In the genomic region with DNA sequence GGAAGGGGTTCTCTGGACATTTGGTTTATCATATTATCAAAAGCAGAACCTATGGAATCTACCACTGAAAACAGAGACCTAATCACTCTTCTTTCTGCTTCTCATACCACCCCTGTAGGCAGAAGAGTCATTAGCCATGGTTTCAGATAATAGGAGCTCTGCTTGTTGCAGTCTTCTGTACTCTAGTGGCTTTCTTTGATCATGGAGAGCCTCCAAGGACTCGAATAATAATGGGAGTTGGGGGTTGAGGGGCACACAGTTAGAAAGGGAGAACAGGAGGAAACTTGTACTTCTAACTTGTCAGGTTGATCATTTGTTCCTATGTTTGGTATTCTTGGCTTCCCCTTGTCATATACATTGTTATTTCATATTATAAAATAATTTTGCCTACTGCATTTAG, we compare ENCODE assay signal across 9 cellular contexts. TPM values are rescaled to one million over a fixed set of nuclear protein-coding genes. Genes with fewer than 3 reads are reported as not detected.
"Had no signal": no experiment of that assay in that cellular context is flagged by ENCODE, and none has a peak within 500 bp of the region (broad histone marks: within the 10 kb centered on the region; RNA-seq: fewer than 3 reads in every experiment).

No MANE protein-coding gene starts in this region.

- H3K4me3 ChIP-seq: GM23248 had no signal

- DNase-seq: GM23248, H9, HCEC 1CT, KBM-7 had no signal

- ATAC-seq: HepG2 had no signal

- H3K27me3 Mint-ChIP-seq: IgD-negative memory B cell had no signal

- H3K36me3 Mint-ChIP-seq: IgD-negative memory B cell had no signal

- H3K27ac ChIP-seq: GM23248, KMS-11 had no signal

- H3K27ac Mint-ChIP-seq: H9, IgD-negative memory B cell had no signal

- H3K4me3 Mint-ChIP-seq: H9, IgD-negative memory B cell had no signal

- H3K4me1 Mint-ChIP-seq: IgD-negative memory B cell had no signal

RNA-seq across cellular contexts. Expression of gene VWC2L, which starts 52.3 kb away (rescaled TPM):
- total RNA-seq: GM23248, H4, H9, HepG2, HT-29 had no signal
